8 cellular contexts compared by ENCODE assay signal in the genomic region with DNA sequence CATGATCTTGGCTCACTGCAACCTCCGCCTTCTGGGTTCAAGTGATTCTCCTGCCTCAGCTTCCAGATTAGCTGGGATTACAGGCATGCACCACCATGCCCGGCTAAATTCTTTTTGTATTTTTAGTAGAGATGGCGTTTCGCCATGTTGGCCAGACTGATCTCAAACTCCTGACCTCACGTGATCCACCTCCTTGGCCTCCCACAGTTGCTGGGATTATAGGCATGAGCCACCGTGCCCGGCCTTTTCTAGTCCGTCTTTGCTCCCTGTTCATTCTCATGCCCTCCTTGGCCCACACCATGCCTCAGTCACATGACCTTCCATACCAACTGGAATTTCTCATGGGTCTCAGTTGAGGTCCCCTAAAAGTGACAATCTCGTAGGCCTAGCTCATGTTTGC.
"Had no signal": no experiment of that assay in that cellular context is flagged by ENCODE, and none has a peak within 500 bp of the region (broad histone marks: within the 10 kb centered on the region; RNA-seq: fewer than 3 reads in every experiment).

No MANE protein-coding gene starts in this region.

- H3K27me3 Mint-ChIP-seq: brain had no signal

- H3K4me2 ChIP-seq: smooth muscle cell had no signal

- H3K4me3 ChIP-seq: heart left ventricle, smooth muscle cell had no signal

- H3K27ac Mint-ChIP-seq: activated T-helper 2 cell treated with anti-CD3 and anti-CD28 coated beads, Interferon-gamma antibody, Interleukin-2, Interleukin-4, amounts not matched to agents 10 μg/mL and 5 μg/mL and 100 μg/mL, durations not matched to agents 14 hours and 24 hours and 36 hours; brain had no signal

- H3K4me3 Mint-ChIP-seq: brain, nephron had no signal

- H3K36me3 Mint-ChIP-seq: activated naive CD4-positive, alpha-beta T cell treated with anti-CD3 and anti-CD28 coated beads, Interleukin-2, amount 50 U/mL, for 72 hours; brain had no signal

- H3K9me3 ChIP-seq: heart left ventricle had no signal

- H3K27ac ChIP-seq: foreskin keratinocyte had no signal

- ATAC-seq: activated CD4-positive, CD25-positive, alpha-beta regulatory T cell treated with anti-CD3 and anti-CD28 coated beads, Interleukin-2, amount 50 U/mL, for 24 hours; activated naive CD4-positive, alpha-beta T cell treated with anti-CD3 and anti-CD28 coated beads, Interleukin-2, amount 50 U/mL, for 72 hours had no signal

- H3K27me3 ChIP-seq: foreskin keratinocyte, heart left ventricle had no signal

- H3K9me3 Mint-ChIP-seq: activated naive CD4-positive, alpha-beta T cell treated with anti-CD3 and anti-CD28 coated beads, Interleukin-2, amount 50 U/mL, for 72 hours; activated T-helper 2 cell treated with anti-CD3 and anti-CD28 coated beads, Interferon-gamma antibody, Interleukin-2, Interleukin-4, amounts not matched to agents 10 μg/mL and 5 μg/mL and 100 μg/mL, durations not matched to agents 14 hours and 24 hours and 36 hours; brain; nephron had no signal
